Comparison of ENCODE assay signal across 12 cellular contexts in genomic region chr2:99729104-99729503, GRCh38.
DNase-seq lines count a peak whose midpoint lies in the region; ATAC-seq and TF ChIP-seq lines count a peak whose summit lies in the region.
"Had no signal": no experiment of that assay in that cellular context is flagged by ENCODE, and none has a peak within 500 bp of the region (broad histone marks: within the 10 kb centered on the region; RNA-seq: fewer than 3 reads in every experiment).

No MANE protein-coding gene starts in this region.

- peak; percentile 59 for DNase-seq in AG09319 (ENCODE audit: extremely low read depth, low read depth)
- peak; percentile 23 for DNase-seq in NAMALWA (ENCODE audit: low spot score)
- DNase-seq in dermis microvascular lymphatic vessel endothelial cell (ENCODE audit: low read depth in 2 of 2), result peak; percentile 2 to 12
- no peak for DNase-seq in left lung
- no peak for DNase-seq in MCF 10A (ENCODE audit: unreplicated experiment)
- DNase-seq in NCI-H2171 (lab: John Stamatoyannopoulos, UW), result no peak
- DNase-seq in NCI-H345 treated with DMSO at 0.1 percent for 48 hours (lab: John Stamatoyannopoulos, UW; ENCODE audit: unreplicated experiment), result no peak
- DNase-seq: adrenal gland, naive B cell, NCI-H2029 treated with DMSO at 0.1 percent for 48 hours, spleen had no signal

- intact Hi-C loops in left lung (cut with DNase I), result no loop called here
- intact Hi-C loops in MCF 10A (cut with micrococcal nuclease), result no loop called here

- CTCF ChIA-PET in MCF 10A (lab: Yijun Ruan, JAX), result no interaction called here

- H3K4me1 Mint-ChIP-seq in MCF 10A (ENCODE audit: insufficient read depth, unreplicated experiment), result no peaks in the 10 kb centered on the region
- H3K4me1 Mint-ChIP-seq: naive B cell had no signal

- H3K36me3 ChIP-seq in left lung, result no peaks in the 10 kb centered on the region
- H3K36me3 ChIP-seq: adrenal gland had no signal

- H3K4me3 ChIP-seq in left lung, result no peak overlapping the region
- H3K4me3 ChIP-seq: adrenal gland, spleen had no signal

- no peaks in the 10 kb centered on the region for H3K36me3 Mint-ChIP-seq in MCF 10A (ENCODE audit: insufficient read depth, unreplicated experiment)

- no peaks in the 10 kb centered on the region for H3K9me3 ChIP-seq in left lung
- H3K9me3 ChIP-seq: adrenal gland, spleen had no signal

- TF ChIP-seq CTCF in AG09319 (IDR thresholded peaks at IDR 0.05; ENCODE audit: low read depth, low read length), result no peak
- no peak for TF ChIP-seq CTCF in left lung (IDR thresholded peaks at IDR 0.05)
- no peak for TF ChIP-seq CTCF in MCF 10A (IDR thresholded peaks at IDR 0.05; ENCODE audit: unreplicated experiment)

- H3K4me3 Mint-ChIP-seq in MCF 10A (ENCODE audit: unreplicated experiment), result no peak overlapping the region
- H3K4me3 Mint-ChIP-seq: naive B cell had no signal

- no peaks in the 10 kb centered on the region for H3K27me3 Mint-ChIP-seq in MCF 10A (ENCODE audit: insufficient read depth, unreplicated experiment)
- H3K27me3 Mint-ChIP-seq: naive B cell had no signal

- no peaks in the 10 kb centered on the region for H3K9me3 Mint-ChIP-seq in MCF 10A (ENCODE audit: unreplicated experiment)

- H3K4me1 ChIP-seq in left lung, result no peaks in the 10 kb centered on the region

- no peaks in the 10 kb centered on the region for H3K27me3 ChIP-seq in left lung
- H3K27me3 ChIP-seq: adrenal gland, spleen had no signal

- POLR2A ChIA-PET in MCF 10A (lab: Yijun Ruan, JAX), result no interaction called here

- H3K27ac Mint-ChIP-seq in MCF 10A (ENCODE audit: low read depth, unreplicated experiment), result no peak overlapping the region

- H3K27ac ChIP-seq in left lung, result no peak overlapping the region
- H3K27ac ChIP-seq: adrenal gland had no signal

- ATAC-seq in left lung (peak; percentile 48), HG03571 (IDR thresholded peaks at IDR 0.05; ENCODE audit: unreplicated experiment) (no peak)

- BruUV-seq in MCF 10A (replicated peaks; lab: Mats Ljungman, UMichigan), result no TSS peak

Comparison
In these comparisons a context has a peak if more than half of its experiments do, and no peak if none do; other contexts are left out.
1. DNase-seq: peak in AG09319 (single experiment), NAMALWA (single experiment) and dermis microvascular lymphatic vessel endothelial cell (2 of 2); none in left lung (0 of 2), MCF 10A (single experiment), NCI-H2171 (single experiment) and NCI-H345 treated with DMSO at 0.1 percent for 48 hours (single experiment).